ENCODE assay signal across 1 cellular context in genomic region chr1:204225841-204226745, GRCh38.
TF ChIP-seq lines count a peak whose summit lies in the region.

No MANE protein-coding gene starts in this region.

TF ChIP-seq in IMR-90, 13 proteins besides CTCF, POLR2A, EP300 and RAD21 (continued from another document):
- TF ChIP-seq CEBPB (IDR thresholded peaks at IDR 0.05; ENCODE audit: low read depth, low read length), result no peak
- no peak for TF ChIP-seq BHLHE40 (IDR thresholded peaks at IDR 0.05; ENCODE audit: low read depth, low read length)
